8 cellular contexts compared by ENCODE assay signal in the genomic region with DNA sequence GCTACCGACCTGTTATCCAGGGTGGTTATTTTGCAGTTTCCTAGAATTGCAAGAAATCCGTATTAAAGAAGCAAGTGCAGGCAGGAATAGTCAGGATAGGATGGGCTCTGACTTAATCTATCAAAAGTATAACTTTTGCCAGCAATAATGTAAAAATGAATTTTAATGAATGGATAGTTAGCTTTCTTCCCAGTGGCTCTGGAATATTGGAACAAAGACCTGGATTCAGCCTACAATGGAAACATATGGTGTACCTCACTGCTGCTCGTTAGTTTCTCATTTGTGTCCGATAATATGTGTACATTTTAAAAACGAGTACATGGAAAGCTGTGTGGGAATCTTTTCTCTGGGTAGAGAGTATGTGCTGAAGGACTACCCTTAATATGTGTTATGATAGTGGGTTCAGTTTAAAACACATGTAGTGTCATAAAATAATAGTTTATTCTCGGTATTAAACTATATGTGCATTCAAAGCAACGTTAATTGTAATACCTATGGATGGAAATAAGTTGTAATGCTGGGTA. TPM values are rescaled to one million over a fixed set of nuclear protein-coding genes. Genes with fewer than 3 reads are reported as not detected.
A peak's percentile ranks its signal among the peaks of the same experiment; 100 is the strongest.
DNase-seq lines count a peak whose midpoint lies in the region; ATAC-seq, FAIRE-seq and TF ChIP-seq lines count a peak whose summit lies in the region.

No MANE protein-coding gene starts in this region.

- no peaks in the 10 kb centered on the region for H3K36me3 Mint-ChIP-seq in GM23338 (ENCODE audit: low read depth)

- H2AFZ ChIP-seq in GM23338 (peak overlapping the region; percentile 92), OCI-LY7 (ENCODE audit: low read length) (peak overlapping the region; percentile 72; the same call in 1 of the 2 replicates)

- no peaks in the 10 kb centered on the region for H3K9me3 Mint-ChIP-seq in GM23338

- peaks cover 9% of the 10 kb centered on the region for H4K20me1 ChIP-seq in GM23338 (replicated peaks; ENCODE audit: insufficient read depth)
- peaks cover 34% of the 10 kb centered on the region for H4K20me1 ChIP-seq in OCI-LY7 (ENCODE audit: insufficient read depth, low read length)

- CTCF ChIA-PET in OCI-LY7 (lab: Charles Lee; ENCODE audit: unreplicated experiment) = interaction anchor here (0.7 kb wide), 1 partner anchor 38 kb away, joined by 4 read pairs; no protein-coding TSS in a partner anchor

- H3K79me2 ChIP-seq in GM23338 (replicated peaks; ENCODE audit: insufficient read depth) = peaks cover 74% of the 10 kb centered on the region
- peaks cover 87% of the 10 kb centered on the region for H3K79me2 ChIP-seq in OCI-LY7 (ENCODE audit: insufficient read depth, low read depth, low read length)

- H3K36me3 ChIP-seq in GM23338 (ENCODE audit: insufficient read depth) (no peaks in the 10 kb centered on the region), OCI-LY7 (ENCODE audit: insufficient read depth, low read length) (peaks cover 25% of the 10 kb centered on the region), skeletal muscle satellite cell (ENCODE audit: insufficient read depth, low read length) (no peaks in the 10 kb centered on the region)

- ATAC-seq in GM23338 (no peak), GM19351 (IDR thresholded peaks at IDR 0.05; ENCODE audit: unreplicated experiment) (no peak), GM21529 (IDR thresholded peaks at IDR 0.05; ENCODE audit: unreplicated experiment) (no peak)

- H3K9ac ChIP-seq in skeletal muscle satellite cell (ENCODE audit: low read depth, low read length) = peak overlapping the region; percentile 56

- H3K4me3 ChIP-seq in GM23338 (peak overlapping the region; percentile 82), OCI-LY7 (ENCODE audit: low read depth, low read length, poor library complexity, severe bottlenecking) (peak overlapping the region; percentile 96), foreskin fibroblast (ENCODE audit: low read depth in 1 of 2, low read length in 2 of 2) (peak overlapping the region; percentile 89 to 96), skeletal muscle satellite cell (ENCODE audit: low read length) (peak overlapping the region; percentile 98)

- H3K4me1 ChIP-seq in GM23338 (ENCODE audit: insufficient read depth) = peaks cover 26% of the 10 kb centered on the region
- peaks cover 56% of the 10 kb centered on the region for H3K4me1 ChIP-seq in OCI-LY7 (ENCODE audit: insufficient read depth, low read length, poor library complexity, severe bottlenecking)
- H3K4me1 ChIP-seq in skeletal muscle satellite cell (ENCODE audit: control insufficient read depth, insufficient read depth, low read length) = peaks cover 5% of the 10 kb centered on the region

- H3F3A ChIP-seq in GM23338 (replicated peaks; ENCODE audit: low read depth) = no peaks in the 10 kb centered on the region; the same call in 1 of the 2 replicates

- intact Hi-C loops in OCI-LY7 (cut with micrococcal nuclease; ENCODE audit: unreplicated experiment) = loop anchor here (5.0 to 10.0 kb wide), 2 partner anchors 354 to 468 kb away; partner anchors contain the start of gene ZBBX

- no peak for TF ChIP-seq CTCF in GM23338 (conservative IDR thresholded peaks at IDR 0.05; ENCODE audit: low read depth in 2 of 2)
- no peak for TF ChIP-seq CTCF in OCI-LY7 (conservative IDR thresholded peaks at IDR 0.05; ENCODE audit: low read length)
- TF ChIP-seq CTCF in foreskin fibroblast (IDR thresholded peaks at IDR 0.05; ENCODE audit: low read depth, low read length) = no peak

- no peak for FAIRE-seq in RCC 7860 (lab: Jason Lieb, UNC)

- no peak overlapping the region for H3K27ac Mint-ChIP-seq in GM23338

- POLR2A ChIA-PET in OCI-LY7 (lab: Charles Lee) = interaction anchor here (0.7 to 4.3 kb wide), 13 partner anchors 9 to 343 kb away, joined by 3 to 40 read pairs (median 4); no protein-coding TSS in a partner anchor

- H3K27me3 ChIP-seq in GM23338 (ENCODE audit: insufficient read depth) = no peaks in the 10 kb centered on the region
- H3K27me3 ChIP-seq in skeletal muscle satellite cell (ENCODE audit: control insufficient read depth, insufficient read depth, low read length) = no peaks in the 10 kb centered on the region

- DNase-seq in GM23338 (ENCODE audit: low spot score) = no peak
- DNase-seq in OCI-LY7 (ENCODE audit: low spot score) = no peak
- DNase-seq in foreskin fibroblast = no peak
- DNase-seq in NCI-H446 treated with DMSO at 0.1 percent for 48 hours (lab: John Stamatoyannopoulos, UW) = no peak
- DNase-seq in RCC 7860 (ENCODE audit: low spot score) = no peak

- H3K27ac ChIP-seq in GM23338 (ENCODE audit: low read depth) (0 out of 2 replicates have a peak overlapping the region, but pooled peaks have one; percentile 75), OCI-LY7 (ENCODE audit: low read depth, low read length, poor library complexity, severe bottlenecking) (peak overlapping the region; percentile 93)

- no peak overlapping the region for H3K4me3 Mint-ChIP-seq in GM23338

- H3K9me2 ChIP-seq in GM23338 (ENCODE audit: insufficient read depth) = no peaks in the 10 kb centered on the region
- no peaks in the 10 kb centered on the region for H3K9me2 ChIP-seq in OCI-LY7 (ENCODE audit: insufficient read depth, low read length)

- H3K9me3 ChIP-seq in OCI-LY7 (ENCODE audit: low read length) (no peaks in the 10 kb centered on the region), skeletal muscle satellite cell (replicated peaks; ENCODE audit: low read length) (no peaks in the 10 kb centered on the region)

- H3K4me2 ChIP-seq in GM23338 (peak overlapping the region; percentile 90), OCI-LY7 (ENCODE audit: low read length) (peak overlapping the region; percentile 94), skeletal muscle satellite cell (ENCODE audit: low read length) (peak overlapping the region; percentile 91)

- BruUV-seq in OCI-LY7 (replicated peaks; lab: Mats Ljungman, UMichigan) = no TSS peak

- H3K27me3 Mint-ChIP-seq in GM23338 (ENCODE audit: insufficient read depth, low read depth, poor library complexity) = no peaks in the 10 kb centered on the region

- H3K4me1 Mint-ChIP-seq in GM23338 = peaks cover 29% of the 10 kb centered on the region

TF ChIP-seq in GM23338, 12 proteins besides CTCF, POLR2A, EP300 and RAD21 (continues in another document):
- TF ChIP-seq REST (IDR thresholded peaks at IDR 0.05; ENCODE audit: unreplicated experiment) (no peak), EZH2phosphoT487 (IDR thresholded peaks at IDR 0.05; ENCODE audit: unreplicated experiment) (no peak), POLR2AphosphoS5 (IDR thresholded peaks at IDR 0.05; ENCODE audit: low read depth) (no peak), JUNB (IDR thresholded peaks at IDR 0.05; ENCODE audit: unreplicated experiment) (no peak), NANOG (IDR thresholded peaks at IDR 0.05; ENCODE audit: borderline replicate concordance) (no peak), STAT1 (IDR thresholded peaks at IDR 0.05; ENCODE audit: unreplicated experiment) (no peak), EZH2 (IDR thresholded peaks at IDR 0.05; ENCODE audit: low read depth, unreplicated experiment) (no peak), ZNF114 (CRISPR knock-in tag; IDR thresholded peaks at IDR 0.05) (no peak)

RNA-seq across cellular contexts. Expression of gene SERPINI1, which starts 0.8 kb away (rescaled TPM):
- total RNA-seq in GM23338 (2014; rRNA removed; shearing (Covaris generic)) = 9.2 and 13.5 TPM in 2 replicates
- polyA plus RNA-seq in GM23338 (2016; fragmentation: Nextera tagmentation; extraction: Ambion mirVana) = 26.6 and 32.1 TPM in 2 replicates
- 9.0 and 16.0 TPM in 2 replicates for total RNA-seq in OCI-LY7 (2014; rRNA removed; shearing (Covaris generic))
- total RNA-seq in OCI-LY7 (2022) = 12.9 TPM in 2 replicates
- total RNA-seq in skeletal muscle satellite cell (2012; rRNA removed) = 3.0 and 3.5 TPM in 2 replicates

RNA-seq across cellular contexts. Expression of gene PDCD10, which starts 1.6 kb away (rescaled TPM):
- 95.2 and 108 TPM in 2 replicates for total RNA-seq in GM23338 (2014; rRNA removed; shearing (Covaris generic))
- polyA plus RNA-seq in GM23338 (2016; fragmentation: Nextera tagmentation; extraction: Ambion mirVana) = 99.8 and 125 TPM in 2 replicates
- total RNA-seq in OCI-LY7 (2014; rRNA removed; shearing (Covaris generic)) = 76.3 and 106 TPM in 2 replicates
- total RNA-seq in OCI-LY7 (2022) = 77.9 and 84.4 TPM in 2 replicates
- 70.0 and 76.2 TPM in 2 replicates for total RNA-seq in skeletal muscle satellite cell (2012; rRNA removed)
